Comparison of ENCODE assay signal across 23 cellular contexts in the genomic region with DNA sequence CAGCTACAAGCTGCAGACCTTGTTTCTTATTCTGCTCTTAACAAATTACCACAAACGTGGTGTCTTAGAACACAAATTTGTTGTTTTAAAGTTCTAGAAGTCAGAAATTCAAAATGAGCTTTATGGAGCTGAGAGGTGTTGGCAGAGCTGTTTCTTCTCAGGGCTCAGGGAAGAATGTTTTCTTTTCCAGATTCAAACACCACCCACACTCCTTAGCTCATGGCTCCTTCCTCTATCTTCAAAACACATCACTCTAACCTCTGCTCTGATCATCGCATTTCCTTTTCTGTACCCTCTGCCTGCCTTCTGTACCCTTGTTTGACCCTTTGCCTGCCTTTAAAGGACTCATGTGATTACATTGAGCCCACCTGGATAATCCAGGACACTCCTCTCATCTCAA. TPM values are rescaled to one million over a fixed set of nuclear protein-coding genes. Genes with fewer than 3 reads are reported as not detected.
"Had no signal": no experiment of that assay in that cellular context is flagged by ENCODE, and none has a peak within 500 bp of the region (broad histone marks: within the 10 kb centered on the region; RNA-seq: fewer than 3 reads in every experiment).

No MANE protein-coding gene starts in this region.

- H3K36me3 ChIP-seq: ovary, tibial artery, vagina had no signal

- H3K9me3 ChIP-seq: ovary, tibial artery, vagina had no signal

- H3K27me3 ChIP-seq: ovary, tibial artery, vagina had no signal

- FAIRE-seq: colon had no signal

- H3K4me1 ChIP-seq: vagina had no signal

- H3K27ac ChIP-seq: tibial artery, vagina had no signal

- ATAC-seq: activated CD8-positive, alpha-beta T cell treated with anti-CD3 and anti-CD28 coated beads for 36 hours; naive thymus-derived CD4-positive, alpha-beta T cell; sciatic nerve; stimulated activated effector memory CD8-positive, alpha-beta T cell treated with anti-CD3 and anti-CD28 coated beads, Interleukin-12 subunit alpha, Interleukin-12 subunit beta, amount 100 ng/mL, for 72 hours had no signal

- DNase-seq: activated B cell treated with CpG ODN at 0.5 μM for 24 hours; activated CD4-positive, alpha-beta T cell treated with anti-CD3 and anti-CD28 coated beads, Interleukin-2, amount 10 ng/mL, durations not matched to agents 24 days and 14 days; activated CD8-positive, alpha-beta T cell treated with anti-CD3 and anti-CD28 coated beads for 36 hours; activated naive CD4-positive, alpha-beta T cell treated with Interleukin-2 at 50 U/mL for 16 hours; activated naive CD8-positive, alpha-beta T cell treated with anti-CD3 and anti-CD28 coated beads, Interleukin-2, amount 10 ng/mL, durations not matched to agents 7 days and 5 days; activated T-cell treated with anti-CD3 and anti-CD28 coated beads, Interleukin-2, amount 50 U/mL, for 24 hours; amygdala; central memory CD4-positive, alpha-beta T cell; foreskin melanocyte; glutamatergic neuron; hypothalamus; naive thymus-derived CD4-positive, alpha-beta T cell; ovary; stimulated activated CD4-positive, alpha-beta T cell treated with anti-CD3 and anti-CD28 coated beads, Interleukin-4, amount 100 ng/mL, for 24 hours; T-helper 1 cell; T-helper 9 cell; tibial artery had no signal

- H3K4me3 ChIP-seq: ovary, tibial artery, vagina had no signal

RNA-seq across cellular contexts. Expression of a gene that starts 26.9 kb away (rescaled TPM):
- total RNA-seq: activated B cell treated with CpG ODN at 0.5 μM for 24 hours; activated CD4-positive, alpha-beta T cell treated with anti-CD3 and anti-CD28 coated beads, Interleukin-2, amount 10 ng/mL, durations not matched to agents 24 days and 14 days; activated CD8-positive, alpha-beta T cell treated with anti-CD3 and anti-CD28 coated beads for 36 hours; activated naive CD8-positive, alpha-beta T cell treated with anti-CD3 and anti-CD28 coated beads, Interleukin-2, amount 10 ng/mL, durations not matched to agents 7 days and 5 days; activated T-helper 2 cell treated with anti-CD3 and anti-CD28 coated beads, Interferon-gamma antibody, Interleukin-2, Interleukin-4, amounts not matched to agents 10 μg/mL and 5 μg/mL and 100 μg/mL, durations not matched to agents 14 hours and 24 hours and 36 hours had no signal
- polyA plus RNA-seq: naive thymus-derived CD4-positive, alpha-beta T cell had no signal

RNA-seq across cellular contexts. Expression of a gene that starts 42.7 kb away (rescaled TPM):
- total RNA-seq: activated B cell treated with CpG ODN at 0.5 μM for 24 hours; activated CD4-positive, alpha-beta T cell treated with anti-CD3 and anti-CD28 coated beads, Interleukin-2, amount 10 ng/mL, durations not matched to agents 24 days and 14 days; activated CD8-positive, alpha-beta T cell treated with anti-CD3 and anti-CD28 coated beads for 36 hours; activated naive CD8-positive, alpha-beta T cell treated with anti-CD3 and anti-CD28 coated beads, Interleukin-2, amount 10 ng/mL, durations not matched to agents 7 days and 5 days; activated T-helper 2 cell treated with anti-CD3 and anti-CD28 coated beads, Interferon-gamma antibody, Interleukin-2, Interleukin-4, amounts not matched to agents 10 μg/mL and 5 μg/mL and 100 μg/mL, durations not matched to agents 14 hours and 24 hours and 36 hours; mucosa of gallbladder; naive thymus-derived CD4-positive, alpha-beta T cell; sciatic nerve had no signal
- polyA plus RNA-seq: naive thymus-derived CD4-positive, alpha-beta T cell had no signal

RNA-seq across cellular contexts. Expression of a gene that starts 49.2 kb away (rescaled TPM):
- total RNA-seq: activated B cell treated with CpG ODN at 0.5 μM for 24 hours; activated CD4-positive, alpha-beta T cell treated with anti-CD3 and anti-CD28 coated beads, Interleukin-2, amount 10 ng/mL, durations not matched to agents 24 days and 14 days had no signal
